9 cellular contexts compared by ENCODE assay signal in the genomic region with DNA sequence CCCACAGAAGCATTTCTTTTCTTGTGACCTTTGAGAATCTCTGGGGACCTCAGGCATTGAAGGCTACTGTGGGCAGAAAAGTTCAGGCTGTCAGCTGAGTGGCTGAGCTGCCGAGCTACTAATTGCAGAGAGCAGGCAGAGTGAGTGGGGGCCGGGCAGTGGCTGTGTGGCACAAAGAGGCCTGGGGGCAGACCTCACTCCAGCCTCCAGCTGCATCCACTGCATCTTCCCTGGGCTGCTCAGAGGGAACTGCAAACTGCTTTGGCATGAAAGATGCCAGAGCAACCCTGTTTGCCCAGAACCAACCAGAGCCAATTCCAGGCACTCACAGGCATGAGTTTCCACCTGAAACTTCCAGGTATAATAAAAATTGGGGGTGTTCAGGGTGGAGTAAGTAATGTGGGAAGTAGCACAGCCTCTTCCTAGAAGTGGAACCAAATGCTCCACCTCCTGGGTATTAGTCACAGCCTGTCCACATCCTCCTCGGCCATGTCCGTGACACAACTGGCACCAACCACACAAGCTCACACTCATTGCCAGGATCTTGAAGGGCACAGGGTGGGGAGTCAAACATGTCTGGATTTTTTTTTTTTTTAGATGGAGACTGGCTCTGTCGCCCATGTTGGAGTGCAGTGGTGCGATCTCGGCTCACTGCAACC.
A peak's percentile ranks its signal among the peaks of the same experiment; 100 is the strongest.
DNase-seq lines count a peak whose midpoint lies in the region; ATAC-seq and TF ChIP-seq lines count a peak whose summit lies in the region.
"Had no signal": no experiment of that assay in that cellular context is flagged by ENCODE, and none has a peak within 500 bp of the region (broad histone marks: within the 10 kb centered on the region; RNA-seq: fewer than 3 reads in every experiment).

No MANE protein-coding gene starts in this region.

- no peak overlapping the region for H3K4me3 ChIP-seq in choroid plexus epithelial cell (ENCODE audit: low read depth, low read length)
- H3K4me3 ChIP-seq in left lung = no peak overlapping the region

- H3K36me3 ChIP-seq in left lung = no peaks in the 10 kb centered on the region

- ATAC-seq in left lung = peak; percentile 67
- ATAC-seq in GM19023 (IDR thresholded peaks at IDR 0.05; ENCODE audit: unreplicated experiment) = no peak
- ATAC-seq in GM19395 (IDR thresholded peaks at IDR 0.05; ENCODE audit: unreplicated experiment) = no peak

- H3K27ac ChIP-seq in left lung = no peak overlapping the region

- no peaks in the 10 kb centered on the region for H3K9me3 ChIP-seq in left lung

- H3K27me3 ChIP-seq in left lung = no peaks in the 10 kb centered on the region

- peak; percentile 74 for DNase-seq in AG08395 (ENCODE audit: low spot score)
- peak; percentile 15 for DNase-seq in HK-2 (ENCODE audit: unreplicated experiment)
- DNase-seq in choroid plexus epithelial cell (ENCODE audit: low read depth) = peak; percentile 47
- peak in 1 of 2 donors; percentile 48 for DNase-seq in left lung
- no peak for DNase-seq in GF-D8 (lab: John Stamatoyannopoulos, UW)
- DNase-seq in activated CD4-positive, CD25-positive, alpha-beta regulatory T cell treated with anti-CD3 and anti-CD28 coated beads, Interleukin-2, amount 50 U/mL, for 72 hours = no peak
- DNase-seq: CD4-positive, alpha-beta memory T cell had no signal

- peaks cover 0 to 4% of the 10 kb centered on the region in 2 donors for H3K4me1 ChIP-seq in left lung

- TF ChIP-seq CTCF in choroid plexus epithelial cell (conservative IDR thresholded peaks at IDR 0.05; ENCODE audit: low read depth, low read length) (no peak), left lung (IDR thresholded peaks at IDR 0.05) (no peak)

- intact Hi-C loops in left lung (cut with DNase I) = no loop called here

Comparison
In these comparisons a context has a peak if more than half of its experiments do, and no peak if none do; other contexts are left out.
1. DNase-seq: peak in AG08395 (single experiment), HK-2 (single experiment) and choroid plexus epithelial cell (single experiment); none in GF-D8 (single experiment) and activated CD4-positive, CD25-positive, alpha-beta regulatory T cell treated with anti-CD3 and anti-CD28 coated beads, Interleukin-2, amount 50 U/mL, for 72 hours (single experiment).